In genomic region chr2:7019191-7019590, GRCh38 we compare ENCODE assay signal across 28 cellular contexts.
"Had no signal": no experiment of that assay in that cellular context is flagged by ENCODE, and none has a peak within 500 bp of the region (broad histone marks: within the 10 kb centered on the region; RNA-seq: fewer than 3 reads in every experiment).

No MANE protein-coding gene starts in this region.

- H3K9me3 Mint-ChIP-seq: activated CD4-positive, alpha-beta memory T cell treated with anti-CD3 and anti-CD28 coated beads for 36 hours; activated CD4-positive, alpha-beta T cell treated with anti-CD3 and anti-CD28 coated beads, Interleukin-2, amount 10 ng/mL, durations not matched to agents 24 days and 14 days; activated T-cell treated with anti-CD3 and anti-CD28 coated beads, Interleukin-2, amount 50 U/mL, for 72 hours; nephron progenitor cell; stimulated activated memory B cell treated with anti-CD40 and anti-IgM and Interleukin-4, amounts not matched to agents 10 μg/mL and 1 μg/mL and 100 μg/mL, for 72 hours; T-helper 1 cell treated with Interleukin-12 subunit alpha and Interleukin-12 subunit beta and Interleukin-4 antibody, amounts not matched to agents 30 μg/mL and 1 μg/mL, for 36 hours had no signal

- DNase-seq: activated CD4-positive, alpha-beta memory T cell treated with anti-CD3 and anti-CD28 coated beads for 36 hours; activated CD4-positive, alpha-beta T cell treated with anti-CD3 and anti-CD28 coated beads, Interleukin-2, amount 10 ng/mL, durations not matched to agents 24 days and 14 days; activated effector memory CD4-positive, alpha-beta T cell treated with Interleukin-2 at 50 U/mL for 16 hours; activated naive CD4-positive, alpha-beta T cell treated with Interleukin-2 at 50 U/mL for 16 hours; activated T-cell treated with anti-CD3 and anti-CD28 coated beads, Interleukin-2, amount 50 U/mL, for 72 hours; aorta; brain microvascular endothelial cell; cortex of kidney; effector CD4-positive, alpha-beta T cell; left ventricle myocardium superior; nephron progenitor cell; retina; stimulated activated CD4-positive, alpha-beta T cell treated with anti-CD3 and anti-CD28 coated beads, Interleukin-4, amount 100 ng/mL, for 4 hours; stimulated activated CD8-positive, alpha-beta memory T cell treated with anti-CD3 and anti-CD28 coated beads, Interleukin-4, amount 100 ng/mL, for 48 hours; SW 1271; T-helper 9 cell; testis; transverse colon; WERI-Rb-1 had no signal

- H3K36me3 Mint-ChIP-seq: stimulated activated memory B cell treated with anti-CD40 and anti-IgM and Interleukin-4, amounts not matched to agents 10 μg/mL and 1 μg/mL and 100 μg/mL, for 72 hours had no signal

- H3K4me1 ChIP-seq: prostate gland had no signal

- H3K27ac Mint-ChIP-seq: activated CD4-positive, alpha-beta memory T cell treated with anti-CD3 and anti-CD28 coated beads for 36 hours; activated CD4-positive, alpha-beta T cell treated with anti-CD3 and anti-CD28 coated beads, Interleukin-2, amount 10 ng/mL, durations not matched to agents 24 days and 14 days; activated naive CD8-positive, alpha-beta T cell; activated T-cell treated with anti-CD3 and anti-CD28 coated beads, Interleukin-2, amount 50 U/mL, for 72 hours; nephron progenitor cell; stimulated activated memory B cell treated with anti-CD40 and anti-IgM and Interleukin-4, amounts not matched to agents 10 μg/mL and 1 μg/mL and 100 μg/mL, for 72 hours; T-helper 1 cell treated with Interleukin-12 subunit alpha and Interleukin-12 subunit beta and Interleukin-4 antibody, amounts not matched to agents 30 μg/mL and 1 μg/mL, for 36 hours had no signal

- H3K4me3 ChIP-seq: pancreas, prostate gland, skin epidermis, testis, transverse colon had no signal

- H3K27me3 Mint-ChIP-seq: activated CD4-positive, alpha-beta memory T cell treated with anti-CD3 and anti-CD28 coated beads for 36 hours; activated CD4-positive, alpha-beta T cell treated with anti-CD3 and anti-CD28 coated beads, Interleukin-2, amount 10 ng/mL, durations not matched to agents 24 days and 14 days; activated naive CD8-positive, alpha-beta T cell; stimulated activated memory B cell treated with anti-CD40 and anti-IgM and Interleukin-4, amounts not matched to agents 10 μg/mL and 1 μg/mL and 100 μg/mL, for 72 hours had no signal

- H3K27ac ChIP-seq: brain microvascular endothelial cell, epithelial cell of prostate, pancreas, prostate gland, skin epidermis, testis, transverse colon, WERI-Rb-1 had no signal

- H3K9me3 ChIP-seq: pancreas, prostate gland, SK-N-SH, testis, transverse colon had no signal

- H3K27me3 ChIP-seq: brain microvascular endothelial cell, pancreas, testis, transverse colon had no signal

- H3K4me3 Mint-ChIP-seq: activated CD4-positive, alpha-beta memory T cell treated with anti-CD3 and anti-CD28 coated beads for 36 hours; activated CD4-positive, alpha-beta T cell treated with anti-CD3 and anti-CD28 coated beads, Interleukin-2, amount 10 ng/mL, durations not matched to agents 24 days and 14 days; activated naive CD8-positive, alpha-beta T cell; activated T-cell treated with anti-CD3 and anti-CD28 coated beads, Interleukin-2, amount 50 U/mL, for 72 hours; nephron progenitor cell; stimulated activated memory B cell treated with anti-CD40 and anti-IgM and Interleukin-4, amounts not matched to agents 10 μg/mL and 1 μg/mL and 100 μg/mL, for 72 hours; T-helper 1 cell treated with Interleukin-12 subunit alpha and Interleukin-12 subunit beta and Interleukin-4 antibody, amounts not matched to agents 30 μg/mL and 1 μg/mL, for 36 hours had no signal

- H3K36me3 ChIP-seq: brain microvascular endothelial cell, prostate gland, transverse colon had no signal

- ATAC-seq: activated CD4-positive, CD25-positive, alpha-beta regulatory T cell treated with anti-CD3 and anti-CD28 coated beads, Interleukin-2, amount 50 U/mL, for 24 hours; activated T-cell treated with anti-CD3 and anti-CD28 coated beads, Interleukin-2, amount 50 U/mL, for 72 hours; pancreas; stimulated activated memory B cell treated with anti-CD40 and anti-IgM and Interleukin-4, amounts not matched to agents 10 μg/mL and 1 μg/mL and 100 μg/mL, for 72 hours had no signal
